In the genomic region with DNA sequence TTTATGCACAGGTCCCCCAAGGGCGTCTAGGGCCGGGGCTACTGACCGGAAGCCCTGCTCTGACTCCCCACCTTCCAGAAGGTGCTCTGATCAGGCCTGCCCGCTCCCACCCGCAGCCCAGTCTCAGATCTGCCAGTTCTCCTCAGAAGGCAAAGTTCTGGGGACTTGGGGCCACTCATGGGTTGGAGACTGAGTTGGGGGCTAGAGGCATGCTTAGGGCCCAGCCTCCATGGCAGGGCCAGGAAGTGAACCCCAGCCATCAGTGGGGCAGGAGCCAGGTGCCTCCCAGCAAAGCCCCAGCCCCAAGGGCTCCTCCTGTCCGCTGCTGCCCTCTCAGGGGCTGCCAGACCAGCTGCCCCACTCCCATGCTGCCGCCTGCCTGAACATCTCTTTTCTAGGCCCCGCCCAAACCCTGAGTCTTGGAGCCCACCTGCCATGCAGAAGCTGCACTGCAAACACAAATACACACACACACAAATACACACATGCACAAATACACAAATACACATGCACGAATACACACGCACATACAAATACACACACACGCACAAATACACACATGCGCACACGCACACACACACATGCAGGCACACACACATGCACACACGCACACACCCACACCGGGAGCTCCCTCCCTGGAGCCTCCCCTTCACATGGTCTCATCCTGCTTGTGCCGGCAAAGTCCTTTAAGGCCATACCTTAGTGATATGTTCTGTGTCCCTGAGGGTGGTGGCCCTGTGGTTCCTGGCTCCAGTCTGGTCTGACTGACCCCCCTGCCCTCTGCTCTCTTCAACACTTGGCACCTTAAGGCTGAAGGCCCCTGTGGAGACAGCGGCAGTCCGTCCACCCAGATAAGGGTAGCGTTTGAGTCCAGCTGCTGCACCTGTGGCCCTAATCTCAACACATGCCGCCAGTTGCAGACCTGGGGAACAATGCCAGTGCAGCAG, we compare ENCODE assay signal across 11 cellular contexts. TPM values are rescaled to one million over a fixed set of nuclear protein-coding genes. Genes with fewer than 3 reads are reported as not detected.
DNase-seq lines count a peak whose midpoint lies in the region; ATAC-seq and TF ChIP-seq lines count a peak whose summit lies in the region.
"Had no signal": no experiment of that assay in that cellular context is flagged by ENCODE, and none has a peak within 500 bp of the region (broad histone marks: within the 10 kb centered on the region; RNA-seq: fewer than 3 reads in every experiment).

No MANE protein-coding gene starts in this region.

- H3K27me3 ChIP-seq in OCI-LY3 (ENCODE audit: low read depth, low read length) = no peaks in the 10 kb centered on the region
- H3K27me3 ChIP-seq in tibial nerve = no peaks in the 10 kb centered on the region
- H3K27me3 ChIP-seq: ascending aorta had no signal

- H3K36me3 ChIP-seq in OCI-LY3 (replicated peaks; ENCODE audit: low read depth, low read length) (no peaks in the 10 kb centered on the region), tibial nerve (no peaks in the 10 kb centered on the region)
- H3K36me3 ChIP-seq: ascending aorta had no signal

- H3K27me3 Mint-ChIP-seq in T-helper 1 cell treated with Interleukin-12 subunit alpha and Interleukin-12 subunit beta and Interleukin-4 antibody, amounts not matched to agents 30 μg/mL and 1 μg/mL, for 36 hours (ENCODE audit: low read depth) = no peaks in the 10 kb centered on the region

- TF ChIP-seq CTCF in OCI-LY3 (IDR thresholded peaks at IDR 0.05; ENCODE audit: low read depth, low read length) (no peak), tibial nerve (IDR thresholded peaks at IDR 0.05) (no peak)

- H4K20me1 ChIP-seq in OCI-LY3 (ENCODE audit: insufficient read depth, low read length) = no peaks in the 10 kb centered on the region

- H3K4me1 ChIP-seq in OCI-LY3 (ENCODE audit: low read length) (peaks cover 59% of the 10 kb centered on the region), tibial nerve (peaks cover 0 to 50% (median 44%) of the 10 kb centered on the region in 4 donors)
- H3K4me1 ChIP-seq: ascending aorta had no signal

- H3K4me1 Mint-ChIP-seq in T-helper 1 cell treated with Interleukin-12 subunit alpha and Interleukin-12 subunit beta and Interleukin-4 antibody, amounts not matched to agents 30 μg/mL and 1 μg/mL, for 36 hours (ENCODE audit: low read depth) = peaks cover 78% of the 10 kb centered on the region

- 86% methylated on average over 14 to 19 of the region's 20 CpGs for WGBS in tibial nerve, 2 donors

- H3K9me3 ChIP-seq in OCI-LY3 (ENCODE audit: insufficient read depth, low read length) (peaks cover 3% of the 10 kb centered on the region; the same call in 1 of the 2 replicates), tibial nerve (peaks cover 0 to 3% (median 0%) of the 10 kb centered on the region in 4 donors)
- H3K9me3 ChIP-seq: A549, ascending aorta had no signal

- H3K9me3 Mint-ChIP-seq in T-helper 1 cell treated with Interleukin-12 subunit alpha and Interleukin-12 subunit beta and Interleukin-4 antibody, amounts not matched to agents 30 μg/mL and 1 μg/mL, for 36 hours = no peaks in the 10 kb centered on the region

- H3K27ac Mint-ChIP-seq in T-helper 1 cell treated with Interleukin-12 subunit alpha and Interleukin-12 subunit beta and Interleukin-4 antibody, amounts not matched to agents 30 μg/mL and 1 μg/mL, for 36 hours = peak overlapping the region; percentile 89

- peak overlapping the region; percentile 94 for H3K27ac ChIP-seq in OCI-LY3 (ENCODE audit: low read length)
- peak overlapping the region in 2 of 4 donors; percentile 34 to 81 for H3K27ac ChIP-seq in tibial nerve
- H3K27ac ChIP-seq: A549, ascending aorta had no signal

- no peak for TF ChIP-seq EP300 in tibial nerve (IDR thresholded peaks at IDR 0.05)

- peak overlapping the region; percentile 50 for H3K9ac ChIP-seq in OCI-LY3 (ENCODE audit: low read length)

- peak overlapping the region; percentile 84 for H3K4me2 ChIP-seq in OCI-LY3 (ENCODE audit: low read length)
- H3K4me2 ChIP-seq: A549 had no signal

- no peak for TF ChIP-seq POLR2A in erythroblast (IDR thresholded peaks at IDR 0.05; ENCODE audit: low read length)
- TF ChIP-seq POLR2A in tibial nerve (IDR thresholded peaks at IDR 0.05) = no peak

- no peak for ATAC-seq in HG03565 (IDR thresholded peaks at IDR 0.05; ENCODE audit: unreplicated experiment)
- ATAC-seq: A549 had no signal

- H3K4me3 ChIP-seq in OCI-LY3 (ENCODE audit: low read length) = peak overlapping the region; percentile 36
- no peak overlapping the region for H3K4me3 ChIP-seq in tibial nerve
- H3K4me3 ChIP-seq: A549, ascending aorta had no signal

- no peak for DNase-seq in T-helper 1 cell
- peak; percentile 45 to 53 for DNase-seq in erythroblast (lab: John Stamatoyannopoulos, UW)
- DNase-seq in stimulated activated CD8-positive, alpha-beta memory T cell treated with anti-CD3 and anti-CD28 coated beads, Interleukin-4, amount 100 ng/mL, for 48 hours = peak; percentile 19
- no peak for DNase-seq in central memory CD4-positive, alpha-beta T cell
- no peak for DNase-seq in tibial nerve (ENCODE audit: low spot score in 2 of 2)
- DNase-seq: NCI-H1694 had no signal

- peaks cover 7% of the 10 kb centered on the region for H3K36me3 Mint-ChIP-seq in T-helper 1 cell treated with Interleukin-12 subunit alpha and Interleukin-12 subunit beta and Interleukin-4 antibody, amounts not matched to agents 30 μg/mL and 1 μg/mL, for 36 hours (ENCODE audit: low read depth)

- H2AFZ ChIP-seq in OCI-LY3 (ENCODE audit: low read depth, low read length) = no peak overlapping the region

- H3K79me2 ChIP-seq in OCI-LY3 (ENCODE audit: low read length) = no peaks in the 10 kb centered on the region

- peak overlapping the region; percentile 50 for H3K4me3 Mint-ChIP-seq in T-helper 1 cell treated with Interleukin-12 subunit alpha and Interleukin-12 subunit beta and Interleukin-4 antibody, amounts not matched to agents 30 μg/mL and 1 μg/mL, for 36 hours

RNA-seq across cellular contexts. Expression of a gene that starts 59.2 kb away (rescaled TPM):
- total RNA-seq in tibial nerve = 10 to 100 TPM; 61.2 to 77.9 (median 75.1) TPM

Comparison
In these comparisons a context has a peak if more than half of its experiments do, and no peak if none do; other contexts are left out.
1. DNase-seq: peak in erythroblast (2 of 2) and stimulated activated CD8-positive, alpha-beta memory T cell treated with anti-CD3 and anti-CD28 coated beads, Interleukin-4, amount 100 ng/mL, for 48 hours (single experiment); none in T-helper 1 cell (0 of 5), central memory CD4-positive, alpha-beta T cell (single experiment) and tibial nerve (0 of 2).